In genomic region chr6:108795122-108795521, GRCh38 we compare ENCODE assay signal across 28 cellular contexts.
"Had no signal": no experiment of that assay in that cellular context is flagged by ENCODE, and none has a peak within 500 bp of the region (broad histone marks: within the 10 kb centered on the region; RNA-seq: fewer than 3 reads in every experiment).

No MANE protein-coding gene starts in this region.

- H3K27me3 ChIP-seq: esophagus muscularis mucosa, foreskin keratinocyte, heart left ventricle, left lung, sigmoid colon, thyroid gland, upper lobe of right lung had no signal

- H3K4me2 ChIP-seq: smooth muscle cell had no signal

- DNase-seq: activated CD4-positive, alpha-beta T cell treated with anti-CD3 and anti-CD28 coated beads for 36 hours; activated CD4-positive, alpha-beta T cell treated with anti-CD3 and anti-CD28 coated beads, Interleukin-2, amount 50 U/mL, for 48 hours; activated CD4-positive, CD25-positive, alpha-beta regulatory T cell; activated CD8-positive, alpha-beta memory T cell treated with anti-CD3 and anti-CD28 coated beads for 24 hours; activated effector memory CD4-positive, alpha-beta T cell treated with anti-CD3 and anti-CD28 coated beads, Interleukin-2, amount 50 U/mL, for 16 hours; activated naive CD4-positive, alpha-beta T cell treated with anti-CD3 and anti-CD28 coated beads, Interleukin-2, amount 10 ng/mL, durations not matched to agents 7 days and 5 days; activated naive CD8-positive, alpha-beta T cell treated with anti-CD3 and anti-CD28 coated beads, Interleukin-2, amount 10 ng/mL, durations not matched to agents 7 days and 5 days; central memory CD4-positive, alpha-beta T cell; endodermal cell; foreskin keratinocyte; heart left ventricle; left lung; naive thymus-derived CD8-positive, alpha-beta T cell; occipital lobe; retina; sigmoid colon; stimulated activated CD4-positive, alpha-beta T cell treated with anti-CD3 and anti-CD28 coated beads, Interleukin-15, amount 100 ng/mL, for 24 hours; stimulated activated CD4-positive, alpha-beta T cell treated with anti-CD3 and anti-CD28 coated beads, Interleukin-2, amount 100 ng/mL, for 24 hours; substantia nigra; thyroid gland; upper lobe of right lung had no signal

- H3K4me3 ChIP-seq: esophagus muscularis mucosa, heart left ventricle, left lung, sigmoid colon, SK-N-MC, smooth muscle cell, thyroid gland, upper lobe of right lung had no signal

- H3K9me3 ChIP-seq: esophagus muscularis mucosa, heart left ventricle, left lung, sigmoid colon, thyroid gland, upper lobe of right lung had no signal

- ATAC-seq: activated CD4-positive, alpha-beta T cell treated with anti-CD3 and anti-CD28 coated beads for 36 hours; foreskin keratinocyte; heart left ventricle; left lung; naive thymus-derived CD8-positive, alpha-beta T cell; upper lobe of right lung had no signal

- H3K36me3 Mint-ChIP-seq: activated naive CD4-positive, alpha-beta T cell treated with anti-CD3 and anti-CD28 coated beads, Interleukin-2, amount 10 ng/mL, durations not matched to agents 7 days and 5 days; activated naive CD8-positive, alpha-beta T cell treated with anti-CD3 and anti-CD28 coated beads, Interleukin-2, amount 10 ng/mL, durations not matched to agents 7 days and 5 days; naive thymus-derived CD8-positive, alpha-beta T cell had no signal

- H3K27ac Mint-ChIP-seq: activated CD4-positive, alpha-beta T cell treated with anti-CD3 and anti-CD28 coated beads for 36 hours; activated naive CD4-positive, alpha-beta T cell treated with anti-CD3 and anti-CD28 coated beads, Interleukin-2, amount 10 ng/mL, durations not matched to agents 7 days and 5 days; activated naive CD8-positive, alpha-beta T cell treated with anti-CD3 and anti-CD28 coated beads, Interleukin-2, amount 10 ng/mL, durations not matched to agents 7 days and 5 days; activated T-helper 1 cell treated with anti-CD3 and anti-CD28 coated beads, Interleukin-12 subunit alpha, Interleukin-12 subunit beta, Interleukin-2, Interleukin-4 antibody, amounts not matched to agents 30 ng/mL and 10 ng/mL and 1 ng/mL, durations not matched to agents 14 hours and 24 hours and 36 hours; dendritic cell treated with granulocyte-macrophage colony-stimulating factor and Interleukin-4, amounts not matched to agents 40 ng/mL and 50 ng/mL, for 4 days; endodermal cell; naive thymus-derived CD8-positive, alpha-beta T cell; stimulated activated naive CD8-positive, alpha-beta T cell treated with anti-CD3 and anti-CD28 coated beads, Interleukin-15, Interleukin-2, amounts not matched to agents 100 ng/mL and 50 ng/mL, for 24 hours had no signal

- H3K36me3 ChIP-seq: esophagus muscularis mucosa, heart left ventricle, left lung, sigmoid colon, thyroid gland, upper lobe of right lung had no signal

- H3K4me3 Mint-ChIP-seq: activated CD4-positive, alpha-beta T cell treated with anti-CD3 and anti-CD28 coated beads for 36 hours; activated naive CD4-positive, alpha-beta T cell treated with anti-CD3 and anti-CD28 coated beads, Interleukin-2, amount 10 ng/mL, durations not matched to agents 7 days and 5 days; activated naive CD8-positive, alpha-beta T cell treated with anti-CD3 and anti-CD28 coated beads, Interleukin-2, amount 10 ng/mL, durations not matched to agents 7 days and 5 days; activated T-helper 1 cell treated with anti-CD3 and anti-CD28 coated beads, Interleukin-12 subunit alpha, Interleukin-12 subunit beta, Interleukin-2, Interleukin-4 antibody, amounts not matched to agents 30 ng/mL and 10 ng/mL and 1 ng/mL, durations not matched to agents 14 hours and 24 hours and 36 hours; dendritic cell treated with granulocyte-macrophage colony-stimulating factor and Interleukin-4, amounts not matched to agents 40 ng/mL and 50 ng/mL, for 4 days; endodermal cell; naive thymus-derived CD8-positive, alpha-beta T cell; neural crest cell; stimulated activated naive CD8-positive, alpha-beta T cell treated with anti-CD3 and anti-CD28 coated beads, Interleukin-15, Interleukin-2, amounts not matched to agents 100 ng/mL and 50 ng/mL, for 24 hours had no signal

- H3K27me3 Mint-ChIP-seq: naive thymus-derived CD8-positive, alpha-beta T cell; stimulated activated naive CD8-positive, alpha-beta T cell treated with anti-CD3 and anti-CD28 coated beads, Interleukin-15, Interleukin-2, amounts not matched to agents 100 ng/mL and 50 ng/mL, for 24 hours had no signal

- H3K9me3 Mint-ChIP-seq: activated naive CD4-positive, alpha-beta T cell treated with anti-CD3 and anti-CD28 coated beads, Interleukin-2, amount 10 ng/mL, durations not matched to agents 7 days and 5 days; activated naive CD8-positive, alpha-beta T cell treated with anti-CD3 and anti-CD28 coated beads, Interleukin-2, amount 10 ng/mL, durations not matched to agents 7 days and 5 days; activated T-helper 1 cell treated with anti-CD3 and anti-CD28 coated beads, Interleukin-12 subunit alpha, Interleukin-12 subunit beta, Interleukin-2, Interleukin-4 antibody, amounts not matched to agents 30 ng/mL and 10 ng/mL and 1 ng/mL, durations not matched to agents 14 hours and 24 hours and 36 hours; dendritic cell treated with granulocyte-macrophage colony-stimulating factor and Interleukin-4, amounts not matched to agents 40 ng/mL and 50 ng/mL, for 4 days; endodermal cell; neural crest cell; stimulated activated naive CD8-positive, alpha-beta T cell treated with anti-CD3 and anti-CD28 coated beads, Interleukin-15, Interleukin-2, amounts not matched to agents 100 ng/mL and 50 ng/mL, for 24 hours had no signal

- H3K27ac ChIP-seq: esophagus muscularis mucosa, foreskin keratinocyte, heart left ventricle, left lung, sigmoid colon, SK-N-MC, thyroid gland, upper lobe of right lung had no signal

- H3K4me1 ChIP-seq: thyroid gland had no signal
